ENCODE assay signal across 14 cellular contexts in the genomic region with DNA sequence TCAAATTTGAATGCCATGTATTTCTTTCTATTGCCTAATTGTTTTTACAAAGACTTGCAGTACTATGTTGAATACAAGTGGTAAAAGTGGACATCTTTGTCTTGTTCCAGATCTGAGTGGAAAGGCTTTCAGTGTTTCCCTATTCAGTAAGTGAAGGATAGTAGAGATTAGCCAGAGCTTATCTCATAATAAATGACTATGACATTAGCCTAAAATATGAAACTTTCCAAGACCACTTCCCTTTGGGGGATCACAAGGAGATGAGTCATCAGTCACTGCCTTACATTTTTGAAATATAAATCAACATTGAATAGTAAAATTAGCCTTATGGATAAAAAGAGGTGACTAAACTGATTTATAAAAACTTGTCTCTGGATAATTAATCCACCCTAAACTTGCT.
DNase-seq lines count a peak whose midpoint lies in the region; ATAC-seq, FAIRE-seq and TF ChIP-seq lines count a peak whose summit lies in the region.
"Had no signal": no experiment of that assay in that cellular context is flagged by ENCODE, and none has a peak within 500 bp of the region (broad histone marks: within the 10 kb centered on the region; RNA-seq: fewer than 3 reads in every experiment).

No MANE protein-coding gene starts in this region.

- TF ChIP-seq CTCF in bronchial epithelial cell (IDR thresholded peaks at IDR 0.05; ENCODE audit: insufficient read depth, low read length, severe bottlenecking) = no peak

- H3K27ac ChIP-seq in BLaER1 treated with 17β-estradiol and CSF1 and Interleukin-3, amounts not matched to agents 10 nM and 100 nM = peak overlapping the region in 4 of 11 experiments; percentile 0 to 58 (median 37); a peak in 6 of 22 replicates
- H3K27ac ChIP-seq: cardiac muscle cell, ovary, SK-N-MC, VCaP had no signal

- intact Hi-C loops in Right ventricle myocardium inferior (cut with DNase I) = no loop called here

- H3K27me3 ChIP-seq in BLaER1 treated with 17β-estradiol and CSF1 and Interleukin-3, amounts not matched to agents 10 nM and 100 nM = no peaks in the 10 kb centered on the region
- H3K27me3 ChIP-seq in bronchial epithelial cell (ENCODE audit: control insufficient read depth, insufficient read depth, low read length) = no peaks in the 10 kb centered on the region
- H3K27me3 ChIP-seq: cardiac muscle cell, ovary had no signal

- ATAC-seq in GM18861 (IDR thresholded peaks at IDR 0.05; ENCODE audit: unreplicated experiment) = no peak
- no peak for ATAC-seq in GM18519 (IDR thresholded peaks at IDR 0.05; ENCODE audit: low FRiP score, unreplicated experiment)
- no peak for ATAC-seq in Right ventricle myocardium inferior
- ATAC-seq in HG03378 (IDR thresholded peaks at IDR 0.05; ENCODE audit: unreplicated experiment) = no peak

- DNase-seq in NCI-H226 = peak; percentile 54
- peak; percentile 33 for DNase-seq in bronchial epithelial cell (ENCODE audit: low read depth)
- peak; percentile 23 for DNase-seq in hepatic stellate cell (ENCODE audit: low spot score)
- DNase-seq in Right ventricle myocardium inferior (ENCODE audit: missing footprints) = no peak
- DNase-seq: activated gamma-delta T cell treated with Interleukin-2 at 50 U/mL for 16 hours, NCI-H2171 treated with DMSO at 0.1 percent for 48 hours, ovary had no signal

- no peak for FAIRE-seq in bronchial epithelial cell (lab: Jason Lieb, UNC)

- H3K9ac ChIP-seq in BLaER1 treated with 17β-estradiol and CSF1 and Interleukin-3, amounts not matched to agents 10 nM and 100 nM = no peak overlapping the region

- peaks cover 0 to 6% (median 0%) of the 10 kb centered on the region in 11 experiments; a peak in 1 of 22 replicates for H3K9me3 ChIP-seq in BLaER1 treated with 17β-estradiol and CSF1 and Interleukin-3, amounts not matched to agents 10 nM and 100 nM (replicated peaks in 1 of 11)
- H3K9me3 ChIP-seq: ovary had no signal

- no peaks in the 10 kb centered on the region for H4K20me1 ChIP-seq in BLaER1 treated with 17β-estradiol and CSF1 and Interleukin-3, amounts not matched to agents 10 nM and 100 nM

- no peaks in the 10 kb centered on the region for H3K36me3 ChIP-seq in BLaER1 treated with 17β-estradiol and CSF1 and Interleukin-3, amounts not matched to agents 10 nM and 100 nM
- no peaks in the 10 kb centered on the region for H3K36me3 ChIP-seq in bronchial epithelial cell (ENCODE audit: control insufficient read depth, insufficient read depth, low read length)
- H3K36me3 ChIP-seq: cardiac muscle cell, ovary had no signal

- no peak overlapping the region for H3K4me3 ChIP-seq in BLaER1 treated with 17β-estradiol and CSF1 and Interleukin-3, amounts not matched to agents 10 nM and 100 nM
- H3K4me3 ChIP-seq in bronchial epithelial cell (ENCODE audit: low read depth, low read length) = no peak overlapping the region
- H3K4me3 ChIP-seq: cardiac muscle cell, ovary, SK-N-MC had no signal

- peaks cover 0 to 29% (median 18%) of the 10 kb centered on the region in 10 experiments; a peak in 14 of 20 replicates for H3K4me1 ChIP-seq in BLaER1 treated with 17β-estradiol and CSF1 and Interleukin-3, amounts not matched to agents 10 nM and 100 nM

- H3K4me2 ChIP-seq in BLaER1 treated with 17β-estradiol and CSF1 and Interleukin-3, amounts not matched to agents 10 nM and 100 nM = peak overlapping the region in 8 of 11 experiments; percentile 16 to 70 (median 32); a peak in 14 of 22 replicates
